ENCODE assay signal across 8 cellular contexts in the genomic region with DNA sequence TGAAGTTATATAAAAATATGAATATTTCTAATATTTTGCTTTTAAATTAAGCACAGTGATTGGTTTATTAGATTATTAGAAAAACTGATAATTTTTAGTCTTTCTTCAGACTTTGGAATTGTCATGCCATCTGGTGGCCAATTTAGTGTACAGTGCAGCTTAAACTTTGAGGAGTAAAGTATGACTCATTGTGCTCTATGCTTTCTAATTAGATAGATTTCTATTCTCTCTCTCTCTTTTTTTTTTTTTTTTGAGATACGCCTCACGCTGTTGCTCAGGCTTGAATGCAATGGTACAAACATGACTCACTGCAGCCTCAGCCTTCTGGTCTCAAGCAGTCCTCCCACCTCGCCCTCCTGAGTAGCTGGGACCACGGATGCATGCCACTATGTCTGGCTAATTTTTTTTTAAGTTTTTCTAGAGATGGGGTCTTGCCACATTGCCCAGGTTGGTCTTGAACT. TPM values are rescaled to one million over a fixed set of nuclear protein-coding genes. Genes with fewer than 3 reads are reported as not detected.
DNase-seq lines count a peak whose midpoint lies in the region; ATAC-seq, FAIRE-seq and TF ChIP-seq lines count a peak whose summit lies in the region.

No MANE protein-coding gene starts in this region.

- no peak for TF ChIP-seq EP300 in transverse colon (IDR thresholded peaks at IDR 0.05; ENCODE audit: low read depth)

- TF ChIP-seq CTCF in endothelial cell of umbilical vein (IDR thresholded peaks at IDR 0.05; ENCODE audit: extremely low read depth in 1 of 2, insufficient read depth in 1 of 2, low read depth in 1 of 2, low read length in 2 of 2): peak; percentile 39 to 46
- peak; percentile 69 to 78 (median 73) for TF ChIP-seq CTCF in transverse colon (IDR thresholded peaks at IDR 0.05)

- dilution Hi-C loops in endothelial cell of umbilical vein (cut with MboI; ENCODE audit: extremely low pct_ligation_motif_present, low sequenced_read_pairs): no loop called here

- in situ Hi-C loops in transverse colon (cut with MboI; ENCODE audit: low pct_ligation_motif_present in 1 of 4, low pct_unique_long_range_greater_than_20kb in 1 of 4, low sequenced_read_pairs in 3 of 4): loop anchor here in 1 of 4 donors (25.0 kb wide), 1 partner anchor 529 kb away; no protein-coding TSS in a partner anchor

- no peaks in the 10 kb centered on the region for H3K27me3 Mint-ChIP-seq in activated CD8-positive, alpha-beta memory T cell treated with anti-CD3 and anti-CD28 coated beads, Interleukin-2, amount 10 ng/mL, durations not matched to agents 7 days and 5 days
- no peaks in the 10 kb centered on the region for H3K27me3 Mint-ChIP-seq in activated CD4-positive, alpha-beta T cell treated with anti-CD3 and anti-CD28 coated beads for 36 hours
- no peaks in the 10 kb centered on the region for H3K27me3 Mint-ChIP-seq in naive thymus-derived CD8-positive, alpha-beta T cell

- TF ChIP-seq POLR2A in endothelial cell of umbilical vein (IDR thresholded peaks at IDR 0.05; ENCODE audit: low read depth, low read length): no peak
- no peak for TF ChIP-seq POLR2A in transverse colon (IDR thresholded peaks at IDR 0.05)

- no TSS peak for BruUV-seq in endothelial cell of umbilical vein (replicated peaks; lab: Mats Ljungman, UMichigan)

- H3K4me1 ChIP-seq in endothelial cell of umbilical vein (ENCODE audit: control insufficient read depth, extremely low read depth, insufficient read depth, low read length): peaks cover 2% of the 10 kb centered on the region
- H3K4me1 ChIP-seq in transverse colon: peaks cover 0 to 7% (median 0%) of the 10 kb centered on the region in 4 donors

- H3K4me1 Mint-ChIP-seq in activated CD8-positive, alpha-beta memory T cell treated with anti-CD3 and anti-CD28 coated beads, Interleukin-2, amount 10 ng/mL, durations not matched to agents 7 days and 5 days: peaks cover 7% of the 10 kb centered on the region
- H3K4me1 Mint-ChIP-seq in activated CD4-positive, alpha-beta T cell treated with anti-CD3 and anti-CD28 coated beads for 36 hours: peaks cover 7% of the 10 kb centered on the region
- peaks cover 0 to 7% (median 0%) of the 10 kb centered on the region in 4 donors for H3K4me1 Mint-ChIP-seq in naive thymus-derived CD8-positive, alpha-beta T cell

- CTCF ChIA-PET in activated CD8-positive, alpha-beta memory T cell treated with anti-CD3 and anti-CD28 coated beads, Interleukin-2, amount 10 ng/mL, durations not matched to agents 7 days and 5 days (lab: Charles Lee): interaction anchor here (0.7 to 2.2 kb wide), 13 partner anchors 17 to 528 kb away, joined by 3 to 18 read pairs (median 3); a partner anchor contains a TSS
- CTCF ChIA-PET in activated CD4-positive, alpha-beta T cell treated with anti-CD3 and anti-CD28 coated beads for 36 hours (lab: Charles Lee): interaction anchor here (0.6 to 1.9 kb wide), 18 partner anchors 11 to 181 kb away, joined by 3 to 12 read pairs (median 3); a partner anchor contains a TSS
- CTCF ChIA-PET in endothelial cell of umbilical vein (lab: Charles Lee): interaction anchor here (0.6 to 2.5 kb wide), 37 partner anchors 9 to 892 kb away, joined by 3 to 21 read pairs (median 6); a partner anchor contains a TSS

- H3K4me3 ChIP-seq in endothelial cell of umbilical vein (replicated peaks in 1 of 3; ENCODE audit: insufficient read depth in 1 of 3, low read depth in 1 of 3, low read length in 3 of 3) (no peak overlapping the region), transverse colon (no peak overlapping the region)

- peak; percentile 86 for ATAC-seq in activated CD8-positive, alpha-beta memory T cell treated with anti-CD3 and anti-CD28 coated beads, Interleukin-2, amount 10 ng/mL, durations not matched to agents 7 days and 5 days
- ATAC-seq in activated CD4-positive, alpha-beta T cell treated with anti-CD3 and anti-CD28 coated beads for 36 hours: peak; percentile 90
- ATAC-seq in naive thymus-derived CD8-positive, alpha-beta T cell: peak; percentile 54 to 80
- no peak for ATAC-seq in HG02852 (IDR thresholded peaks at IDR 0.05; ENCODE audit: unreplicated experiment)

- 43% methylated on average over 4 of the region's 4 CpGs; no CpG with 5 or more reads in 1 of the 2 donors for WGBS in transverse colon (ENCODE audit: low coverage in 1 of 2), 2 donors

- peak; percentile 77 for FAIRE-seq in endothelial cell of umbilical vein (lab: Jason Lieb, UNC)

- H3K4me3 Mint-ChIP-seq in activated CD8-positive, alpha-beta memory T cell treated with anti-CD3 and anti-CD28 coated beads, Interleukin-2, amount 10 ng/mL, durations not matched to agents 7 days and 5 days: no peak overlapping the region
- no peak overlapping the region for H3K4me3 Mint-ChIP-seq in activated CD4-positive, alpha-beta T cell treated with anti-CD3 and anti-CD28 coated beads for 36 hours
- no peak overlapping the region for H3K4me3 Mint-ChIP-seq in naive thymus-derived CD8-positive, alpha-beta T cell

- POLR2A ChIA-PET in activated CD4-positive, alpha-beta T cell treated with anti-CD3 and anti-CD28 coated beads for 36 hours (lab: Charles Lee): interaction anchor here (0.6 to 0.9 kb wide), 5 partner anchors 11 to 580 kb away, joined by 3 to 11 read pairs (median 5); no protein-coding TSS in a partner anchor
- POLR2A ChIA-PET in endothelial cell of umbilical vein (lab: Charles Lee): interaction anchor here (0.6 to 1.2 kb wide), 4 partner anchors 51 to 110 kb away, joined by 3 to 9 read pairs (median 6); a partner anchor contains a TSS
- POLR2A ChIA-PET in naive thymus-derived CD8-positive, alpha-beta T cell (lab: Charles Lee): interaction anchor here (0.7 kb wide), 1 partner anchor 278 kb away, joined by 4 read pairs; no protein-coding TSS in a partner anchor

- H3K9me1 ChIP-seq in endothelial cell of umbilical vein (replicated peaks; ENCODE audit: control insufficient read depth, extremely low read depth, insufficient read depth, low read length): no peaks in the 10 kb centered on the region

- DNase-seq in activated CD8-positive, alpha-beta memory T cell treated with anti-CD3 and anti-CD28 coated beads, Interleukin-2, amount 10 ng/mL, durations not matched to agents 7 days and 5 days: peak; percentile 51
- DNase-seq in activated CD8-positive, alpha-beta memory T cell treated with anti-CD3 and anti-CD28 coated beads, Interleukin-2, amount 50 U/mL, for 48 hours: no peak
- DNase-seq in LoVo (ENCODE audit: low spot score) (peak; percentile 52), endothelial cell of umbilical vein (ENCODE audit: low read depth, low spot score) (peak; percentile 92), transverse colon (no peak)
- peak; percentile 66 for DNase-seq in activated CD4-positive, alpha-beta T cell treated with anti-CD3 and anti-CD28 coated beads for 36 hours
- DNase-seq in naive thymus-derived CD8-positive, alpha-beta T cell: peak in 6 of 10 donors; percentile 4 to 30 (median 14)

- no peaks in the 10 kb centered on the region for H3K9me3 Mint-ChIP-seq in activated CD8-positive, alpha-beta memory T cell treated with anti-CD3 and anti-CD28 coated beads, Interleukin-2, amount 10 ng/mL, durations not matched to agents 7 days and 5 days (ENCODE audit: low read depth)
- H3K9me3 Mint-ChIP-seq in activated CD4-positive, alpha-beta T cell treated with anti-CD3 and anti-CD28 coated beads for 36 hours (ENCODE audit: low read depth): no peaks in the 10 kb centered on the region
- H3K9me3 Mint-ChIP-seq in naive thymus-derived CD8-positive, alpha-beta T cell: no peaks in the 10 kb centered on the region

- intact Hi-C loops in activated CD4-positive, alpha-beta T cell treated with anti-CD3 and anti-CD28 coated beads for 36 hours (cut with DNase I, micrococcal nuclease): loop anchor here (1.0 to 10.0 kb wide), 8 partner anchors 50 to 527 kb away; a partner anchor contains a TSS
- intact Hi-C loops in endothelial cell of umbilical vein (cut with micrococcal nuclease): loop anchor here (1.0 to 5.0 kb wide), 6 partner anchors 60 to 526 kb away; a partner anchor contains a TSS
- intact Hi-C loops in transverse colon (cut with DNase I; ENCODE audit: low total_unique reads): no loop called here

- H4K20me1 ChIP-seq in endothelial cell of umbilical vein (replicated peaks; ENCODE audit: control insufficient read depth, extremely low read depth, insufficient read depth, low read length): no peaks in the 10 kb centered on the region

- H3K79me2 ChIP-seq in endothelial cell of umbilical vein (ENCODE audit: control insufficient read depth, insufficient read depth, low read length): no peaks in the 10 kb centered on the region

- H3K9me3 ChIP-seq in endothelial cell of umbilical vein (replicated peaks; ENCODE audit: control insufficient read depth, insufficient read depth, low read length): no peaks in the 10 kb centered on the region
- no peaks in the 10 kb centered on the region for H3K9me3 ChIP-seq in transverse colon

- H3K27me3 ChIP-seq in endothelial cell of umbilical vein (ENCODE audit: control insufficient read depth in 2 of 2, insufficient read depth in 2 of 2, low read length in 2 of 2): no peaks in the 10 kb centered on the region
- no peaks in the 10 kb centered on the region for H3K27me3 ChIP-seq in transverse colon

- no peak overlapping the region for H3K9ac ChIP-seq in endothelial cell of umbilical vein (replicated peaks; ENCODE audit: extremely low read depth, insufficient read depth, low read length)

- H3K36me3 ChIP-seq in endothelial cell of umbilical vein (ENCODE audit: control insufficient read depth in 2 of 2, extremely low read depth in 1 of 2, insufficient read depth in 2 of 2, low read length in 2 of 2) (peaks cover 0 to 5% of the 10 kb centered on the region in 2 experiments), transverse colon (peaks cover 0 to 40% (median 9%) of the 10 kb centered on the region in 4 donors)

- no peak overlapping the region for H3K4me2 ChIP-seq in endothelial cell of umbilical vein (ENCODE audit: insufficient read depth, low read length)

- H3K27ac Mint-ChIP-seq in activated CD8-positive, alpha-beta memory T cell treated with anti-CD3 and anti-CD28 coated beads, Interleukin-2, amount 10 ng/mL, durations not matched to agents 7 days and 5 days: no peak overlapping the region
- no peak overlapping the region for H3K27ac Mint-ChIP-seq in activated CD4-positive, alpha-beta T cell treated with anti-CD3 and anti-CD28 coated beads for 36 hours
- H3K27ac Mint-ChIP-seq in naive thymus-derived CD8-positive, alpha-beta T cell: peak overlapping the region in 1 of 10 donors; percentile 35

- no peaks in the 10 kb centered on the region for H3K36me3 Mint-ChIP-seq in activated CD8-positive, alpha-beta memory T cell treated with anti-CD3 and anti-CD28 coated beads, Interleukin-2, amount 10 ng/mL, durations not matched to agents 7 days and 5 days
- H3K36me3 Mint-ChIP-seq in activated CD4-positive, alpha-beta T cell treated with anti-CD3 and anti-CD28 coated beads for 36 hours (ENCODE audit: low read depth): peaks cover 11% of the 10 kb centered on the region
- peaks cover 0 to 46% (median 0%) of the 10 kb centered on the region in 3 donors for H3K36me3 Mint-ChIP-seq in naive thymus-derived CD8-positive, alpha-beta T cell

- H2AFZ ChIP-seq in endothelial cell of umbilical vein (ENCODE audit: low read depth, low read length): no peak overlapping the region

- H3K27ac ChIP-seq in endothelial cell of umbilical vein (ENCODE audit: insufficient read depth, low read depth, low read length) (no peak overlapping the region), transverse colon (peak overlapping the region in 2 of 4 donors; percentile 10 to 19)

RNA-seq across cellular contexts. Expression of a gene that starts 42.1 kb away (rescaled TPM):
- total RNA-seq in activated CD8-positive, alpha-beta memory T cell treated with anti-CD3 and anti-CD28 coated beads, Interleukin-2, amount 10 ng/mL, durations not matched to agents 7 days and 5 days: 1 to 10 TPM in 1 of 2 experiments, under 1 TPM in 1; 0.37 to 1.2 TPM
- total RNA-seq in activated CD4-positive, alpha-beta T cell treated with anti-CD3 and anti-CD28 coated beads for 36 hours: 1 to 10 TPM in 1 of 2 experiments, under 1 TPM in 1; 0.78 to 1.0 TPM
- total RNA-seq in endothelial cell of umbilical vein (2.4 and 2.7 TPM in 2 replicates), transverse colon (1 to 10 TPM in 1 of 4 donors, not detected in 3; 3.0 TPM)
- polyA plus RNA-seq in endothelial cell of umbilical vein: 0.36 and 0.62 TPM in 2 replicates
- 0.08 TPM in 1 of 2 replicates, not detected in the other for polyA plus RNA-seq in endothelial cell of umbilical vein (2011; cell fraction: cytosol; rRNA removed)
- 0.78 and 3.1 TPM in 2 replicates for polyA plus RNA-seq in endothelial cell of umbilical vein (2011; cell fraction: nucleus; rRNA removed)
- polyA plus RNA-seq in endothelial cell of umbilical vein (2012): not detected in 2 replicates
- 32.6 and 32.7 TPM in 2 replicates for polyA minus RNA-seq in endothelial cell of umbilical vein
- polyA minus RNA-seq in endothelial cell of umbilical vein (2011; cell fraction: cytosol; rRNA and poly(A)+ RNA removed): 1.4 TPM
- 49.4 and 58.0 TPM in 2 replicates for polyA minus RNA-seq in endothelial cell of umbilical vein (2011; cell fraction: nucleus; rRNA and poly(A)+ RNA removed)
- under 1 TPM; 0.60 to 0.91 TPM for total RNA-seq in naive thymus-derived CD8-positive, alpha-beta T cell
- not detected for polyA plus RNA-seq in naive thymus-derived CD8-positive, alpha-beta T cell

RNA-seq across cellular contexts. Expression of a gene that starts 50.6 kb away (rescaled TPM):
- total RNA-seq in activated CD8-positive, alpha-beta memory T cell treated with anti-CD3 and anti-CD28 coated beads, Interleukin-2, amount 10 ng/mL, durations not matched to agents 7 days and 5 days: 10 to 100 TPM; 24.2 to 27.0 TPM
- total RNA-seq in activated CD4-positive, alpha-beta T cell treated with anti-CD3 and anti-CD28 coated beads for 36 hours: 10 to 100 TPM; 24.3 to 27.2 TPM
- 43.1 and 53.6 TPM in 2 replicates for total RNA-seq in endothelial cell of umbilical vein
- 17.8 and 19.0 TPM in 2 replicates for polyA plus RNA-seq in endothelial cell of umbilical vein
- 19.2 and 19.8 TPM in 2 replicates for polyA plus RNA-seq in endothelial cell of umbilical vein (2011; cell fraction: cytosol; rRNA removed)
- polyA plus RNA-seq in endothelial cell of umbilical vein (2011; cell fraction: nucleus; rRNA removed): 49.3 and 51.3 TPM in 2 replicates
- 24.8 and 27.5 TPM in 2 replicates for polyA plus RNA-seq in endothelial cell of umbilical vein (2012)
- 70.9 and 75.5 TPM in 2 replicates for polyA minus RNA-seq in endothelial cell of umbilical vein
- polyA minus RNA-seq in endothelial cell of umbilical vein (2011; cell fraction: cytosol; rRNA and poly(A)+ RNA removed): 27.9 TPM
- 133 and 183 TPM in 2 replicates for polyA minus RNA-seq in endothelial cell of umbilical vein (2011; cell fraction: nucleus; rRNA and poly(A)+ RNA removed)
- total RNA-seq in naive thymus-derived CD8-positive, alpha-beta T cell: 10 to 100 TPM; 43.4 to 43.5 TPM
- 10 to 100 TPM; 21.9 to 26.6 (median 23.8) TPM for polyA plus RNA-seq in naive thymus-derived CD8-positive, alpha-beta T cell
- 100 to 1,000 TPM in 2 of 4 donors, 10 to 100 TPM in 2; 56.1 to 114 (median 88.9) TPM for total RNA-seq in transverse colon

Comparison
In these comparisons a context has a peak if more than half of its experiments do, and no peak if none do; other contexts are left out.
1. DNase-seq: peak in activated CD8-positive, alpha-beta memory T cell treated with anti-CD3 and anti-CD28 coated beads, Interleukin-2, amount 10 ng/mL, durations not matched to agents 7 days and 5 days (single experiment), LoVo (single experiment), activated CD4-positive, alpha-beta T cell treated with anti-CD3 and anti-CD28 coated beads for 36 hours (single experiment), endothelial cell of umbilical vein (single experiment) and naive thymus-derived CD8-positive, alpha-beta T cell (6 of 10); none in activated CD8-positive, alpha-beta memory T cell treated with anti-CD3 and anti-CD28 coated beads, Interleukin-2, amount 50 U/mL, for 48 hours (single experiment) and transverse colon (single experiment).